34 cellular contexts compared by ENCODE assay signal in genomic region chr16:75519175-75519574, GRCh38. TPM values are rescaled to one million over a fixed set of nuclear protein-coding genes. Genes with fewer than 3 reads are reported as not detected.
"Had no signal": no experiment of that assay in that cellular context is flagged by ENCODE, and none has a peak within 500 bp of the region (broad histone marks: within the 10 kb centered on the region; RNA-seq: fewer than 3 reads in every experiment).

No MANE protein-coding gene starts in this region.

- H3K36me3 ChIP-seq: ascending aorta, breast epithelium, cardiac muscle cell, colonic mucosa, esophagus squamous epithelium, gastroesophageal sphincter, heart right ventricle had no signal

- H3K9me3 ChIP-seq: ascending aorta, breast epithelium, colonic mucosa, esophagus squamous epithelium, gastroesophageal sphincter, heart right ventricle had no signal

- ATAC-seq: activated naive CD4-positive, alpha-beta T cell treated with anti-CD3 and anti-CD28 coated beads, Interleukin-2, amount 50 U/mL, for 72 hours; activated T-cell treated with anti-CD3 and anti-CD28 coated beads, Interleukin-2, amount 50 U/mL, for 72 hours; gastroesophageal sphincter; heart right ventricle; T-helper 17 cell had no signal

- H3K4me1 ChIP-seq: breast epithelium had no signal

- H3K27ac ChIP-seq: ascending aorta, breast epithelium, cardiac muscle cell, colonic mucosa, epithelial cell of prostate, esophagus squamous epithelium, gastroesophageal sphincter, heart right ventricle had no signal

- FAIRE-seq: endometrium, endothelial cell of umbilical vein had no signal

- H3K27me3 ChIP-seq: ascending aorta, breast epithelium, cardiac muscle cell, colonic mucosa, esophagus squamous epithelium, gastroesophageal sphincter, heart right ventricle had no signal

- DNase-seq: activated CD4-positive, alpha-beta memory T cell treated with anti-CD3 and anti-CD28 coated beads, Interleukin-2, amount 10 ng/mL, durations not matched to agents 7 days and 5 days; activated CD4-positive, alpha-beta T cell treated with anti-CD3 and anti-CD28 coated beads for 1 hour; activated CD4-positive, alpha-beta T cell treated with anti-CD3 and anti-CD28 coated beads for 4 hours; activated CD4-positive, alpha-beta T cell treated with anti-CD3 and anti-CD28 coated beads, Interleukin-2, amount 10 ng/mL, durations not matched to agents 7 days and 5 days; activated CD4-positive, alpha-beta T cell treated with anti-CD3 and anti-CD28 coated beads, Interleukin-2, amount 50 U/mL, for 4 hours; activated CD8-positive, alpha-beta memory T cell treated with anti-CD3 and anti-CD28 coated beads, Interleukin-2, amount 50 U/mL, for 48 hours; activated gamma-delta T cell; activated naive CD4-positive, alpha-beta T cell; activated naive CD4-positive, alpha-beta T cell treated with anti-CD3 and anti-CD28 coated beads, Interleukin-2, amount 10 ng/mL, durations not matched to agents 7 days and 5 days; activated naive CD8-positive, alpha-beta T cell treated with anti-CD3 and anti-CD28 coated beads, Interleukin-2, amount 10 ng/mL, durations not matched to agents 7 days and 5 days; activated T-cell treated with anti-CD3 and anti-CD28 coated beads for 4 hours; activated T-cell treated with anti-CD3 and anti-CD28 coated beads, Interleukin-2, amount 50 U/mL, for 24 hours; activated T-cell treated with anti-CD3 and anti-CD28 coated beads, Interleukin-2, amount 50 U/mL, for 72 hours; central memory CD4-positive, alpha-beta T cell; cerebellar nuclear complex; colonic mucosa; effector CD8-positive, alpha-beta T cell; esophagus squamous epithelium; foreskin melanocyte; heart right ventricle; T-helper 1 cell; T-helper 17 cell; T1000 had no signal

- H3K4me3 ChIP-seq: ascending aorta, breast epithelium, cardiac muscle cell, colonic mucosa, esophagus squamous epithelium, gastroesophageal sphincter, heart right ventricle had no signal

RNA-seq across cellular contexts. Expression of gene CHST5, which starts 16.7 kb away (rescaled TPM):
- total RNA-seq: activated naive CD8-positive, alpha-beta T cell treated with anti-CD3 and anti-CD28 coated beads, Interleukin-2, amount 10 ng/mL, durations not matched to agents 7 days and 5 days; ascending aorta; dermis microvascular lymphatic vessel endothelial cell; fibroblast of villous mesenchyme; gastroesophageal sphincter had no signal
- polyA plus RNA-seq: cardiac muscle cell, fibroblast of lung had no signal

RNA-seq across cellular contexts. Expression of gene CHST6, which starts 23.9 kb away (rescaled TPM):
- total RNA-seq: activated CD4-positive, alpha-beta memory T cell treated with anti-CD3 and anti-CD28 coated beads, Interleukin-2, amount 10 ng/mL, durations not matched to agents 7 days and 5 days; activated CD4-positive, alpha-beta T cell treated with anti-CD3 and anti-CD28 coated beads, Interleukin-2, amount 10 ng/mL, durations not matched to agents 7 days and 5 days; activated naive CD4-positive, alpha-beta T cell treated with anti-CD3 and anti-CD28 coated beads, Interleukin-2, amount 50 U/mL, for 72 hours; T-helper 17 cell had no signal
